28 cellular contexts compared by ENCODE assay signal in genomic region chr11:17753641-17754040, GRCh38. TPM values are rescaled to one million over a fixed set of nuclear protein-coding genes. Genes with fewer than 3 reads are reported as not detected.
"Had no signal": no experiment of that assay in that cellular context is flagged by ENCODE, and none has a peak within 500 bp of the region (broad histone marks: within the 10 kb centered on the region; RNA-seq: fewer than 3 reads in every experiment).

No MANE protein-coding gene starts in this region.

- H3K4me3 ChIP-seq: adrenal gland, breast epithelium, SJCRH30 had no signal

- H3K9ac ChIP-seq: SK-N-SH had no signal

- DNase-seq: activated CD4-positive, alpha-beta T cell treated with anti-CD3 and anti-CD28 coated beads for 36 hours; activated CD4-positive, alpha-beta T cell treated with anti-CD3 and anti-CD28 coated beads, Interleukin-2, amount 50 U/mL, for 4 hours; activated CD8-positive, alpha-beta memory T cell treated with anti-CD3 and anti-CD28 coated beads, Interleukin-2, amount 50 U/mL, for 48 hours; activated CD8-positive, alpha-beta T cell treated with anti-CD3 and anti-CD28 coated beads, Interleukin-2, amount 10 ng/mL, durations not matched to agents 7 days and 5 days; activated naive CD4-positive, alpha-beta T cell treated with anti-CD3 and anti-CD28 coated beads, Interleukin-2, amount 50 U/mL, for 16 hours; activated naive CD8-positive, alpha-beta T cell treated with anti-CD3 and anti-CD28 coated beads, Interleukin-2, amount 10 ng/mL, durations not matched to agents 7 days and 5 days; activated T-cell treated with anti-CD3 and anti-CD28 coated beads, Interleukin-2, amount 50 U/mL, for 1 hour; adrenal gland; IMR-90; KBM-7; NCI-H1092; NCI-H1417; NCI-H2029; NCI-H2107; NCI-H2171 treated with DMSO at 0.1 percent for 48 hours; NCI-H345; NCI-H510A; NCI-H526 treated with DMSO at 0.1 percent for 48 hours; NCI-H82; SJCRH30; SK-N-SH; T-helper 1 cell; WERI-Rb-1 had no signal

- H3K27me3 ChIP-seq: adrenal gland, breast epithelium, SJCRH30 had no signal

- H3K4me1 ChIP-seq: adrenal gland, breast epithelium, SJCRH30 had no signal

- H3K36me3 ChIP-seq: adrenal gland, breast epithelium, SJCRH30 had no signal

- ATAC-seq: activated CD4-positive, alpha-beta T cell treated with anti-CD3 and anti-CD28 coated beads for 36 hours; activated CD8-positive, alpha-beta T cell treated with anti-CD3 and anti-CD28 coated beads, Interleukin-2, amount 10 ng/mL, durations not matched to agents 7 days and 5 days had no signal

- H3K9me3 ChIP-seq: adrenal gland, SJCRH30, SK-N-SH had no signal

- H3K27ac ChIP-seq: adrenal gland, breast epithelium, SJCRH30, WERI-Rb-1 had no signal

RNA-seq across cellular contexts. Expression of gene KCNC1, which starts 19.1 kb away (rescaled TPM):
- total RNA-seq: activated CD4-positive, alpha-beta T cell treated with anti-CD3 and anti-CD28 coated beads for 36 hours; activated CD8-positive, alpha-beta T cell treated with anti-CD3 and anti-CD28 coated beads, Interleukin-2, amount 10 ng/mL, durations not matched to agents 7 days and 5 days; activated naive CD8-positive, alpha-beta T cell treated with anti-CD3 and anti-CD28 coated beads, Interleukin-2, amount 10 ng/mL, durations not matched to agents 7 days and 5 days; IMR-90; M059J; OCI-LY7; RPMI7951; T-helper 2 cell treated with Interferon-gamma antibody and Interleukin-4, amounts not matched to agents 100 ng/mL and 5 ng/mL, for 36 hours had no signal

RNA-seq across cellular contexts. Expression of gene MYOD1, which starts 34.3 kb away (rescaled TPM):
- total RNA-seq: activated CD4-positive, alpha-beta T cell treated with anti-CD3 and anti-CD28 coated beads for 36 hours; activated CD8-positive, alpha-beta T cell treated with anti-CD3 and anti-CD28 coated beads, Interleukin-2, amount 10 ng/mL, durations not matched to agents 7 days and 5 days; activated naive CD8-positive, alpha-beta T cell treated with anti-CD3 and anti-CD28 coated beads, Interleukin-2, amount 10 ng/mL, durations not matched to agents 7 days and 5 days; adrenal gland; breast epithelium; IMR-90; OCI-LY7; T-helper 2 cell treated with Interferon-gamma antibody and Interleukin-4, amounts not matched to agents 100 ng/mL and 5 ng/mL, for 36 hours had no signal
- polyA plus RNA-seq: adrenal gland, IMR-90, SK-N-SH had no signal
